12 cellular contexts compared by ENCODE assay signal in genomic region chrX:136620780-136621179, GRCh38.
DNase-seq lines count a peak whose midpoint lies in the region; ATAC-seq lines count a peak whose summit lies in the region.
"Had no signal": no experiment of that assay in that cellular context is flagged by ENCODE, and none has a peak within 500 bp of the region (broad histone marks: within the 10 kb centered on the region; RNA-seq: fewer than 3 reads in every experiment).

No MANE protein-coding gene starts in this region.

- no peaks in the 10 kb centered on the region for H3K9me3 Mint-ChIP-seq in activated T-cell treated with anti-CD3 and anti-CD28 coated beads, Interleukin-2, amount 50 U/mL, for 24 hours
- H3K9me3 Mint-ChIP-seq in activated naive CD8-positive, alpha-beta T cell treated with anti-CD3 and anti-CD28 coated beads, Interleukin-2, amount 50 U/mL, for 24 hours = no peaks in the 10 kb centered on the region
- H3K9me3 Mint-ChIP-seq in stimulated activated naive B cell treated with anti-CD40 and anti-IgM and Interleukin-4, amounts not matched to agents 10 μg/mL and 1 μg/mL and 100 μg/mL, for 72 hours = no peaks in the 10 kb centered on the region

- H3K4me1 Mint-ChIP-seq in activated T-cell treated with anti-CD3 and anti-CD28 coated beads, Interleukin-2, amount 50 U/mL, for 24 hours (ENCODE audit: low read depth) = peaks cover 86% of the 10 kb centered on the region
- peaks cover 90% of the 10 kb centered on the region for H3K4me1 Mint-ChIP-seq in activated naive CD8-positive, alpha-beta T cell treated with anti-CD3 and anti-CD28 coated beads, Interleukin-2, amount 50 U/mL, for 24 hours
- H3K4me1 Mint-ChIP-seq in stimulated activated naive B cell treated with anti-CD40 and anti-IgM and Interleukin-4, amounts not matched to agents 10 μg/mL and 1 μg/mL and 100 μg/mL, for 72 hours = peaks cover 4 to 7% of the 10 kb centered on the region in 2 donors

- peak overlapping the region; percentile 95 for H3K27ac Mint-ChIP-seq in activated T-cell treated with anti-CD3 and anti-CD28 coated beads, Interleukin-2, amount 50 U/mL, for 24 hours
- peak overlapping the region; percentile 88 for H3K27ac Mint-ChIP-seq in activated naive CD8-positive, alpha-beta T cell treated with anti-CD3 and anti-CD28 coated beads, Interleukin-2, amount 50 U/mL, for 24 hours
- H3K27ac Mint-ChIP-seq in stimulated activated naive B cell treated with anti-CD40 and anti-IgM and Interleukin-4, amounts not matched to agents 10 μg/mL and 1 μg/mL and 100 μg/mL, for 72 hours = no peak overlapping the region

- DNase-seq in activated T-cell treated with anti-CD3 and anti-CD28 coated beads, Interleukin-2, amount 50 U/mL, for 24 hours = no peak
- DNase-seq in activated T-cell treated with anti-CD3 and anti-CD28 coated beads for 4 hours (no peak), COLO829 (ENCODE audit: low spot score) (peak; percentile 61), SW480 (ENCODE audit: low spot score) (peak; percentile 42), AG08396 (ENCODE audit: low spot score) (no peak)
- DNase-seq in activated naive CD8-positive, alpha-beta T cell treated with anti-CD3 and anti-CD28 coated beads, Interleukin-2, amount 50 U/mL, for 24 hours = no peak
- DNase-seq in stimulated activated naive B cell treated with anti-CD40 and anti-IgM and Interleukin-4, amounts not matched to agents 10 μg/mL and 1 μg/mL and 100 μg/mL, for 72 hours = no peak
- DNase-seq: CD4-positive, CD25-positive, alpha-beta regulatory T cell; DMS79 treated with DMSO at 0.1 percent for 48 hours; NCI-H1436 treated with DMSO at 0.1 percent for 48 hours; NCI-H2081; NCI-H510A treated with DMSO at 0.1 percent for 48 hours had no signal

- no peaks in the 10 kb centered on the region for H3K36me3 Mint-ChIP-seq in activated T-cell treated with anti-CD3 and anti-CD28 coated beads, Interleukin-2, amount 50 U/mL, for 24 hours (ENCODE audit: low read depth)
- no peaks in the 10 kb centered on the region for H3K36me3 Mint-ChIP-seq in activated naive CD8-positive, alpha-beta T cell treated with anti-CD3 and anti-CD28 coated beads, Interleukin-2, amount 50 U/mL, for 24 hours (ENCODE audit: low read depth)
- H3K36me3 Mint-ChIP-seq in stimulated activated naive B cell treated with anti-CD40 and anti-IgM and Interleukin-4, amounts not matched to agents 10 μg/mL and 1 μg/mL and 100 μg/mL, for 72 hours = no peaks in the 10 kb centered on the region
- H3K36me3 Mint-ChIP-seq: CD4-positive, CD25-positive, alpha-beta regulatory T cell had no signal

- no peak for ATAC-seq in activated naive CD8-positive, alpha-beta T cell treated with anti-CD3 and anti-CD28 coated beads, Interleukin-2, amount 50 U/mL, for 24 hours
- ATAC-seq in stimulated activated naive B cell treated with anti-CD40 and anti-IgM and Interleukin-4, amounts not matched to agents 10 μg/mL and 1 μg/mL and 100 μg/mL, for 72 hours (replicated peaks) = no peak

- peaks cover 16% of the 10 kb centered on the region for H3K27me3 Mint-ChIP-seq in activated T-cell treated with anti-CD3 and anti-CD28 coated beads, Interleukin-2, amount 50 U/mL, for 24 hours
- H3K27me3 Mint-ChIP-seq in activated naive CD8-positive, alpha-beta T cell treated with anti-CD3 and anti-CD28 coated beads, Interleukin-2, amount 50 U/mL, for 24 hours = peaks cover 2% of the 10 kb centered on the region
- H3K27me3 Mint-ChIP-seq in stimulated activated naive B cell treated with anti-CD40 and anti-IgM and Interleukin-4, amounts not matched to agents 10 μg/mL and 1 μg/mL and 100 μg/mL, for 72 hours = no peaks in the 10 kb centered on the region
- H3K27me3 Mint-ChIP-seq: CD4-positive, CD25-positive, alpha-beta regulatory T cell had no signal

- H3K4me3 Mint-ChIP-seq in activated T-cell treated with anti-CD3 and anti-CD28 coated beads, Interleukin-2, amount 50 U/mL, for 24 hours = no peak overlapping the region
- H3K4me3 Mint-ChIP-seq in activated naive CD8-positive, alpha-beta T cell treated with anti-CD3 and anti-CD28 coated beads, Interleukin-2, amount 50 U/mL, for 24 hours = peak overlapping the region; percentile 6
- H3K4me3 Mint-ChIP-seq in stimulated activated naive B cell treated with anti-CD40 and anti-IgM and Interleukin-4, amounts not matched to agents 10 μg/mL and 1 μg/mL and 100 μg/mL, for 72 hours = no peak overlapping the region

Comparison
In these comparisons a context has a peak if more than half of its experiments do, and no peak if none do; other contexts are left out.
1. DNase-seq: peak in COLO829 (single experiment) and SW480 (single experiment); none in activated T-cell treated with anti-CD3 and anti-CD28 coated beads, Interleukin-2, amount 50 U/mL, for 24 hours (single experiment), activated T-cell treated with anti-CD3 and anti-CD28 coated beads for 4 hours (single experiment), activated naive CD8-positive, alpha-beta T cell treated with anti-CD3 and anti-CD28 coated beads, Interleukin-2, amount 50 U/mL, for 24 hours (single experiment), stimulated activated naive B cell treated with anti-CD40 and anti-IgM and Interleukin-4, amounts not matched to agents 10 μg/mL and 1 μg/mL and 100 μg/mL, for 72 hours (single experiment) and AG08396 (single experiment).